30 cellular contexts compared by ENCODE assay signal in the genomic region with DNA sequence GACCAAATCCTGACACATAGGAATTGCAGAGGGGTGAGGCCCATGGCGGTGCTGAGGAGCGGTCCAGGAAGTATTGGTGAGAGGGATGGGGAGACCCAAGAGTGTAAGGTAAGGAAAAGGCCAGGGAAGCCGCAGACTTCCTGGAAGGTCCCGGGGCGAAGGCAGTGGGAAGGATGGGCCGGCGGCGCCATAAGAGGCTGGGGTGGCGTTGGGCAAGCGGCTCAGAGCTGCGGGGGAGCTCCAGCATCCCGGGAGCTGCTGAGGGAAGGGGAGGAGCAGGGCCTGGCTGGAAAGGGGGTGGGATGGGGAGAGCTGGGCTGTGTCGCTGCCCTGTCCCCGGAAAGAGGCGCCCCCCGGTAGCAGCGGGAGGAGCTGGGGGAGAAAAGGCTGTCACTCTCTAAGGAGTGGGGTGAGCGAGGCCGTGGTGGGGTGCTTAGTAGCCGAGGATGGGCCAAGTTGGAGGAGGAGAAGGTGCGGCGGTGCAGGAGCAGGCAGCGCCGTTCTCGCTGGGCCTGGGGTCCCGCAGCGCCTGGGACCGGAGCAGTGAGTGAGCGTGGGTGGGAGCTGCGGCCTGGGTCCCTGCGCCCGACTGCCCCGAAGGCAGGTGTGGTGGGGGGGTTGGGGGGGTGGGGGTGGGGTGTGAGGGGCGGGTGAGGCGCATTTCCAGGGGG. TPM values are rescaled to one million over a fixed set of nuclear protein-coding genes. Genes with fewer than 3 reads are reported as not detected.
"Had no signal": no experiment of that assay in that cellular context is flagged by ENCODE, and none has a peak within 500 bp of the region (broad histone marks: within the 10 kb centered on the region; RNA-seq: fewer than 3 reads in every experiment).

No MANE protein-coding gene starts in this region.

- DNase-seq: hypothalamus; immature natural killer cell; kidney; left colon; lower lobe of right lung; mammary epithelial cell; mesenchymal stem cell; naive thymus-derived CD8-positive, alpha-beta T cell; occipital lobe; ovary; right lobe of liver; stimulated activated CD4-positive, alpha-beta T cell treated with anti-CD3 and anti-CD28 coated beads, Interleukin-1b, Interleukin-23, amount 100 ng/mL, for 48 hours; stimulated activated CD4-positive, alpha-beta T cell treated with anti-CD3 and anti-CD28 coated beads, Interleukin-2, amount 100 ng/mL, for 48 hours; stimulated activated CD4-positive, alpha-beta T cell treated with anti-CD3 and anti-CD28 coated beads, Interleukin-4, amount 100 ng/mL, for 4 hours; stimulated activated CD8-positive, alpha-beta memory T cell treated with anti-CD3 and anti-CD28 coated beads, Interleukin-4, amount 100 ng/mL, for 48 hours; stimulated activated naive CD4-positive, alpha-beta T cell treated with Interleukin-2 at 50 U/mL for 16 hours had no signal

- H3K27me3 ChIP-seq: ovary, right atrium auricular region, right lobe of liver, tibial nerve, vagina had no signal

- H3K4me2 ChIP-seq: smooth muscle cell had no signal

- H3K36me3 Mint-ChIP-seq: immature natural killer cell; stimulated activated memory B cell treated with anti-CD40 and anti-IgM and Interleukin-4, amounts not matched to agents 10 μg/mL and 1 μg/mL and 100 μg/mL, for 72 hours; type B pancreatic cell had no signal

- H3K4me3 ChIP-seq: left lung, lower lobe of right lung, ovary, right atrium auricular region, right lobe of liver, smooth muscle cell, suprapubic skin, tibial nerve, vagina had no signal

- H3K9me3 Mint-ChIP-seq: immature natural killer cell; stimulated activated memory B cell treated with anti-CD40 and anti-IgM and Interleukin-4, amounts not matched to agents 10 μg/mL and 1 μg/mL and 100 μg/mL, for 72 hours; type B pancreatic cell had no signal

- H3K36me3 ChIP-seq: left lung, lower lobe of right lung, neutrophil, ovary, right atrium auricular region, right lobe of liver, suprapubic skin, tibial nerve, vagina had no signal

- H3K4me1 ChIP-seq: left lung, lower lobe of right lung, right atrium auricular region, right lobe of liver, suprapubic skin, tibial nerve, vagina had no signal

- H3K4me3 Mint-ChIP-seq: immature natural killer cell; naive thymus-derived CD8-positive, alpha-beta T cell; nephron; neural crest cell; stimulated activated memory B cell treated with anti-CD40 and anti-IgM and Interleukin-4, amounts not matched to agents 10 μg/mL and 1 μg/mL and 100 μg/mL, for 72 hours; type B pancreatic cell had no signal

- H3K9me3 ChIP-seq: lower lobe of right lung, neutrophil, ovary, right atrium auricular region, right lobe of liver, suprapubic skin, vagina had no signal

- H3K27ac ChIP-seq: left lung, lower lobe of right lung, neutrophil, ovary, right atrium auricular region, right lobe of liver, suprapubic skin, tibial nerve, vagina had no signal

- H3K27ac Mint-ChIP-seq: immature natural killer cell; naive thymus-derived CD8-positive, alpha-beta T cell; nephron; progenitor cell of endocrine pancreas; stimulated activated memory B cell treated with anti-CD40 and anti-IgM and Interleukin-4, amounts not matched to agents 10 μg/mL and 1 μg/mL and 100 μg/mL, for 72 hours; type B pancreatic cell had no signal

- H3K4me1 Mint-ChIP-seq: nephron; neural crest cell; stimulated activated memory B cell treated with anti-CD40 and anti-IgM and Interleukin-4, amounts not matched to agents 10 μg/mL and 1 μg/mL and 100 μg/mL, for 72 hours had no signal

- ATAC-seq: left colon; left lung; naive thymus-derived CD8-positive, alpha-beta T cell; stimulated activated memory B cell treated with anti-CD40 and anti-IgM and Interleukin-4, amounts not matched to agents 10 μg/mL and 1 μg/mL and 100 μg/mL, for 72 hours had no signal

RNA-seq across cellular contexts. Expression of gene C1QTNF9, which starts 30.7 kb away (rescaled TPM):
- total RNA-seq: lower lobe of right lung, mammary epithelial cell, neural crest cell, occipital lobe, progenitor cell of endocrine pancreas, pulmonary artery endothelial cell, renal cortical epithelial cell, smooth muscle cell, vagina had no signal
- polyA plus RNA-seq: immature natural killer cell; mammary epithelial cell; naive thymus-derived CD8-positive, alpha-beta T cell; smooth muscle cell had no signal
